In the genomic region with DNA sequence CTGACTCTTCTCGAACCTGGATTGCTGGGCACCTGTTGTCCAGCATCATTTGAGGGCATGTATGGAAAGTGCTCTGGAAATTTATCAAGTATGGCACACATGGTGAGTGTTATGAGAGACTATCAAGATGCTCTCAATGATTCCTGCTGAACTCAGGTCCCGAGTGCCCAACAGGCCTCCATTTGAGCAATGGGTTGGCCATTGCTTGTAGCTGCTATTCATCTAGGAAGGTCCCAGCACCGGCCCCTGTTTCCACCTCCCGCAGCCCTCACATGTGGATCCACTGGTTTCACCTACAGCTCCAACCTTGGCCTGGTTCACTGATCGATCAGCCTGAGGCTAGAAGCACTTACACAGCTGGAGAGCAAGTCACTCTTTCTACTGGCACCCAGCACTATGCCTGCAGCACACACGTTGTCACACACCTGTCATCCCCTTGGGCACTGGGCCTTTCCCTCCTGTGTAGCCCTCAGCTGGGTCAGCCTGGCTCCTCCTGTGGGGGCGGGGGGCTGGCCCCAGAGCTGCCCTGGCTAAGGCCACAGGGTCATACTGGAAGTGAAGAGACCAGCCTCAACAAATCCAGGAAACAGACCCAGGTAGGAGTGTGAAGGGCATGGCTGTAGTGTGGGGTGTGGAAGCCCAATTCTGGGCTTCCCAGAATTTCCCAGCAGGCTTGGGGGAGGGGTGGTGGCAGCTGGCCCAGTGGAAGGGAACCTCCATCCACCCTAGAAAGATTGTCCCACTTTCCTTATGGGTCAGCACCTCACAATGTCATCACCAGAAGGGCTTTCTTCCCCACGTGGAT, we compare ENCODE assay signal across 9 cellular contexts. TPM values are rescaled to one million over a fixed set of nuclear protein-coding genes. Genes with fewer than 3 reads are reported as not detected.
DNase-seq lines count a peak whose midpoint lies in the region; ATAC-seq, FAIRE-seq and TF ChIP-seq lines count a peak whose summit lies in the region.
"Had no signal": no experiment of that assay in that cellular context is flagged by ENCODE, and none has a peak within 500 bp of the region (broad histone marks: within the 10 kb centered on the region; RNA-seq: fewer than 3 reads in every experiment).

No MANE protein-coding gene starts in this region.

- H3K27me3 ChIP-seq in KMS-11 (ENCODE audit: insufficient read depth, low read depth) (no peaks in the 10 kb centered on the region), K562 (ENCODE audit: control insufficient read depth in 2 of 2, insufficient read depth in 2 of 2, low read length in 2 of 2) (no peaks in the 10 kb centered on the region), HepG2 (ENCODE audit: control insufficient read depth in 1 of 2, insufficient read depth in 2 of 2, low read length in 2 of 2) (no peaks in the 10 kb centered on the region)

- H3K27ac Mint-ChIP-seq in stimulated activated effector memory CD8-positive, alpha-beta T cell treated with anti-CD3 and anti-CD28 coated beads, Interleukin-12 subunit alpha, Interleukin-12 subunit beta, amount 100 ng/mL, for 72 hours: peak overlapping the region; percentile 8

- TF ChIP-seq POLR2A in K562 (conservative IDR thresholded peaks at IDR 0.05): no peak
- no peak for TF ChIP-seq POLR2A in HepG2 (IDR thresholded peaks at IDR 0.05; ENCODE audit: insufficient read depth in 1 of 2, low read depth in 2 of 2, low read length in 2 of 2)

- H3K4me3 Mint-ChIP-seq in stimulated activated effector memory CD8-positive, alpha-beta T cell treated with anti-CD3 and anti-CD28 coated beads, Interleukin-12 subunit alpha, Interleukin-12 subunit beta, amount 100 ng/mL, for 72 hours: no peak overlapping the region

- FAIRE-seq in K562 (lab: Jason Lieb, UNC) (no peak), HepG2 (lab: Jason Lieb, UNC) (no peak)
- FAIRE-seq: GM19239 had no signal

- ATAC-seq in K562: peak; percentile 34
- peak; percentile 30; the same call in 1 of the 3 replicates for ATAC-seq in HepG2
- ATAC-seq in stimulated activated effector memory CD8-positive, alpha-beta T cell treated with anti-CD3 and anti-CD28 coated beads, Interleukin-12 subunit alpha, Interleukin-12 subunit beta, amount 100 ng/mL, for 72 hours: no peak

- intact Hi-C loops in K562 (cut with micrococcal nuclease): no loop called here
- intact Hi-C loops in HepG2 (cut with micrococcal nuclease; ENCODE audit: unreplicated experiment): no loop called here

- H3K9me3 Mint-ChIP-seq in stimulated activated effector memory CD8-positive, alpha-beta T cell treated with anti-CD3 and anti-CD28 coated beads, Interleukin-12 subunit alpha, Interleukin-12 subunit beta, amount 100 ng/mL, for 72 hours: no peaks in the 10 kb centered on the region

- no peak overlapping the region; the same call in 1 of the 2 replicates for H3K4me2 ChIP-seq in KMS-11
- H3K4me2 ChIP-seq in K562 (ENCODE audit: insufficient read depth, low read length): 0 out of 2 replicates have a peak overlapping the region, but pooled peaks have one; percentile 56
- H3K4me2 ChIP-seq in HepG2 (ENCODE audit: low read depth, low read length): no peak overlapping the region

- H3K9me3 ChIP-seq in K562 (replicated peaks; ENCODE audit: control insufficient read depth, insufficient read depth, low read depth, low read length) (no peaks in the 10 kb centered on the region), HepG2 (ENCODE audit: low read length) (no peaks in the 10 kb centered on the region)

- TF ChIP-seq EP300 in K562 (IDR thresholded peaks at IDR 0.05; ENCODE audit: low read length) (no peak), HepG2 (IDR thresholded peaks at IDR 0.05; ENCODE audit: low read depth in 2 of 2, low read length in 2 of 2) (no peak), HepG2 (CRISPR knock-in tag; IDR thresholded peaks at IDR 0.05; ENCODE audit: borderline replicate concordance) (no peak)

- peaks cover 29% of the 10 kb centered on the region for H3K4me1 Mint-ChIP-seq in stimulated activated effector memory CD8-positive, alpha-beta T cell treated with anti-CD3 and anti-CD28 coated beads, Interleukin-12 subunit alpha, Interleukin-12 subunit beta, amount 100 ng/mL, for 72 hours

- no peaks in the 10 kb centered on the region for H3K9me1 ChIP-seq in K562 (ENCODE audit: control insufficient read depth, insufficient read depth, low read length)

- H3K4me3 ChIP-seq in KMS-11 (IDR thresholded peaks at IDR 0.05; ENCODE audit: insufficient read depth, low read depth, low read length) (no peak overlapping the region), K562 (no peak overlapping the region), HepG2 (replicated peaks in 1 of 3; ENCODE audit: insufficient read depth in 1 of 3, low read depth in 2 of 3, low read length in 3 of 3) (no peak overlapping the region)

- H3K79me2 ChIP-seq in KMS-11 (ENCODE audit: insufficient read depth, low read depth) (no peaks in the 10 kb centered on the region), K562 (ENCODE audit: control insufficient read depth, insufficient read depth, low read length) (no peaks in the 10 kb centered on the region), HepG2 (ENCODE audit: insufficient read depth, low read length) (no peaks in the 10 kb centered on the region)

- no peak for TF ChIP-seq RAD21 in K562 (CRISPR knock-in tag; conservative IDR thresholded peaks at IDR 0.05 in 1 of 2, IDR thresholded peaks at IDR 0.05 in 1 of 2)
- TF ChIP-seq RAD21 in HepG2 (CRISPR knock-in tag; IDR thresholded peaks at IDR 0.05): no peak

- WGBS in K562 (ENCODE audit: insufficient coverage, low coverage, missing lambda C conversion rate): 51% methylated on average over 8 of the region's 8 CpGs
- 100% methylated on average over 6 of the region's 8 CpGs for WGBS in HepG2 (ENCODE audit: low lambda C conversion rate)

- peak overlapping the region; percentile 20; the same call in 1 of the 2 replicates for H3K27ac ChIP-seq in KMS-11
- H3K27ac ChIP-seq in K562 (ENCODE audit: extremely low read depth, low read depth, low read length): peak overlapping the region; percentile 68
- no peak overlapping the region for H3K27ac ChIP-seq in HepG2 (ENCODE audit: extremely low read length, insufficient read depth, low read length)

- H4K20me1 ChIP-seq in KMS-11 (ENCODE audit: insufficient read depth): no peaks in the 10 kb centered on the region
- H4K20me1 ChIP-seq in K562 (replicated peaks; ENCODE audit: control insufficient read depth, insufficient read depth, low read length): no peaks in the 10 kb centered on the region
- peaks cover 26% of the 10 kb centered on the region for H4K20me1 ChIP-seq in HepG2 (ENCODE audit: insufficient read depth, low read length)

- BruUV-seq in K562 (replicated peaks; lab: Mats Ljungman, UMichigan) (no TSS peak), HepG2 (replicated peaks; lab: Mats Ljungman, UMichigan) (no TSS peak)

- CTCF ChIA-PET in K562 (lab: Yijun Ruan, JAX; ENCODE audit: low intra/inter-chr PET ratio): no interaction called here
- CTCF ChIA-PET in HepG2 (lab: Yijun Ruan, JAX; ENCODE audit: low intra/inter-chr PET ratio, low total read pairs): no interaction called here

- POLR2A ChIA-PET in K562 (lab: Yijun Ruan, JAX) (interaction anchor here (0.6 to 1.7 kb wide), 3 partner anchors 10 to 13 kb away, joined by 3 to 6 read pairs (median 5); no protein-coding TSS in a partner anchor), HepG2 (lab: Yijun Ruan, JAX) (interaction anchor here (0.9 to 4.2 kb wide), 4 partner anchors 21 to 40 kb away, joined by 3 to 17 read pairs (median 6); no protein-coding TSS in a partner anchor)

- no peaks in the 10 kb centered on the region for H3K36me3 Mint-ChIP-seq in stimulated activated effector memory CD8-positive, alpha-beta T cell treated with anti-CD3 and anti-CD28 coated beads, Interleukin-12 subunit alpha, Interleukin-12 subunit beta, amount 100 ng/mL, for 72 hours

- H2AFZ ChIP-seq in KMS-11 (ENCODE audit: low read depth): no peak overlapping the region
- H2AFZ ChIP-seq in K562 (ENCODE audit: low read depth, low read length): 0 out of 2 replicates have a peak overlapping the region, but pooled peaks have one; percentile 23
- H2AFZ ChIP-seq in HepG2 (ENCODE audit: low read length): no peak overlapping the region

- TF ChIP-seq CTCF in KMS-11 (conservative IDR thresholded peaks at IDR 0.05; ENCODE audit: low read depth, low read length) (no peak), K562 (IDR thresholded peaks at IDR 0.05 in 2 of 3, conservative IDR thresholded peaks at IDR 0.05 in 1 of 3; ENCODE audit: insufficient read depth in 2 of 3, low read depth in 1 of 3, low read length in 3 of 3) (no peak), HepG2 (CRISPR knock-in tag; IDR thresholded peaks at IDR 0.05) (no peak), GM20000 (IDR thresholded peaks at IDR 0.05; ENCODE audit: extremely low read depth, missing control alignments) (no peak)

- in situ Hi-C loops in K562 (cut with MboI): no loop called here
- in situ Hi-C loops in HepG2 (cut with HindIII; ENCODE audit: extremely low pct_ligation_motif_present, low pct_unique_long_range_greater_than_20kb): no loop called here

- H3K36me3 ChIP-seq in KMS-11 (ENCODE audit: insufficient read depth) (no peaks in the 10 kb centered on the region), K562 (ENCODE audit: control insufficient read depth, insufficient read depth, low read length) (no peaks in the 10 kb centered on the region), HepG2 (replicated peaks in 1 of 2; ENCODE audit: control insufficient read depth in 1 of 2, insufficient read depth in 2 of 2, low read length in 2 of 2) (peaks cover 5 to 16% of the 10 kb centered on the region in 2 experiments)

- H3K9ac ChIP-seq in KMS-11 (no peak overlapping the region), K562 (ENCODE audit: insufficient read depth in 1 of 2, low read depth in 2 of 2, low read length in 2 of 2) (peak overlapping the region; percentile 31 to 73; a peak in 3 of 4 replicates), HepG2 (ENCODE audit: insufficient read depth, low read depth, low read length) (no peak overlapping the region)

- DNase-seq in K562 (ENCODE audit: extremely low read depth in 1 of 4, low spot score in 3 of 4) (no peak), HepG2 (ENCODE audit: low spot score) (no peak), GM20000 (ENCODE audit: low spot score) (no peak), NCI-H748 (lab: John Stamatoyannopoulos, UW; ENCODE audit: unreplicated experiment) (no peak), GOT3 (lab: John Stamatoyannopoulos, UW) (no peak), amniotic stem cell (lab: John Stamatoyannopoulos, UW) (no peak)
- DNase-seq in stimulated activated effector memory CD8-positive, alpha-beta T cell treated with anti-CD3 and anti-CD28 coated beads, Interleukin-12 subunit alpha, Interleukin-12 subunit beta, amount 100 ng/mL, for 72 hours (ENCODE audit: low spot score in 2 of 2): no peak

- H3K4me1 ChIP-seq in KMS-11 (ENCODE audit: low read depth, poor library complexity, severe bottlenecking): peaks cover 25% of the 10 kb centered on the region
- peaks cover 14 to 33% of the 10 kb centered on the region in 2 experiments for H3K4me1 ChIP-seq in K562 (replicated peaks in 1 of 2; ENCODE audit: control insufficient read depth in 2 of 2, insufficient read depth in 2 of 2, low read length in 2 of 2)
- peaks cover 35% of the 10 kb centered on the region for H3K4me1 ChIP-seq in HepG2 (ENCODE audit: insufficient read depth, low read length)

RNA-seq across cellular contexts. Expression of gene SMAD3, which starts 41.7 kb away (rescaled TPM):
- total RNA-seq in K562 (2011; cell fraction: chromatin; rRNA removed; ENCODE audit: low replicate concordance): 61.6 and 88.8 TPM in 2 replicates
- total RNA-seq in K562 (2011; cell fraction: nucleolus; rRNA removed): 33.5 and 35.9 TPM in 2 replicates
- total RNA-seq in K562 (2011; cell fraction: nucleoplasm; rRNA removed): 44.2 and 72.8 TPM in 2 replicates
- 11.1 and 11.9 TPM in 2 replicates for total RNA-seq in K562 (2014; rRNA removed)
- total RNA-seq in K562 (2014; rRNA removed; fragmentation: Illumina TruSeq; extraction: Trizol): 9.2 and 11.0 TPM in 2 replicates
- 9.1 and 9.6 TPM in 2 replicates for total RNA-seq in K562 (2015; rRNA removed; fragmentation: Illumina TruSeq; extraction: Trizol)
- total RNA-seq in K562 (2021): 24.3 and 30.1 TPM in 2 replicates
- 14.6 and 22.6 TPM in 2 replicates for polyA plus RNA-seq in K562 (2011; rRNA removed)
- polyA plus RNA-seq in K562 (2011; cell fraction: cytosol; rRNA removed): 11.5 and 14.8 TPM in 2 replicates
- 52.1 and 90.9 TPM in 2 replicates for polyA plus RNA-seq in K562 (2011; cell fraction: nucleus; rRNA removed)
- polyA plus RNA-seq in K562 (2012): 17.9 and 20.7 TPM in 2 replicates
- 34.7 and 39.2 TPM in 2 replicates for polyA plus RNA-seq in K562 (2014; fragmentation: Illumina TruSeq; extraction: Trizol)
- 1 to 10 TPM; 4.3 to 5.0 TPM for polyA plus RNA-seq in K562 (2014; fragmentation: Nextera tagmentation; extraction: Ambion mirVana)
- polyA plus RNA-seq in K562 (2014; rRNA removed): 13.3 and 14.3 TPM in 2 replicates
- polyA minus RNA-seq in K562 (2011; rRNA and poly(A)+ RNA removed): 14.9 and 15.1 TPM in 2 replicates
- 15.1 and 16.3 TPM in 2 replicates for polyA minus RNA-seq in K562 (2011; cell fraction: cytosol; rRNA and poly(A)+ RNA removed)
- 12.7 and 18.8 TPM in 2 replicates for polyA minus RNA-seq in K562 (2011; cell fraction: nucleus; rRNA and poly(A)+ RNA removed)
- 8.6 and 10.0 TPM in 2 replicates for total RNA-seq in HepG2 (2016; rRNA removed; fragmentation: Illumina TruSeq; extraction: Trizol)
- 5.9 and 6.9 TPM in 2 replicates for total RNA-seq in HepG2 (2016; cell fraction: cytosol; rRNA removed; fragmentation: Illumina TruSeq; extraction: Trizol; ENCODE audit: low read depth)
- total RNA-seq in HepG2 (2016; cell fraction: insoluble cytoplasmic fraction; rRNA removed; fragmentation: Illumina TruSeq; extraction: Trizol): 8.6 and 9.2 TPM in 2 replicates
- total RNA-seq in HepG2 (2016; cell fraction: membrane; rRNA removed; fragmentation: Illumina TruSeq; extraction: Trizol): 6.1 and 6.5 TPM in 2 replicates
- 15.6 and 16.8 TPM in 2 replicates for total RNA-seq in HepG2 (2016; cell fraction: nucleus; rRNA removed; fragmentation: Illumina TruSeq; extraction: Trizol)
- 56.3 and 59.1 TPM in 2 replicates for polyA plus RNA-seq in HepG2 (2011; rRNA removed)
- polyA plus RNA-seq in HepG2 (2011; cell fraction: cytosol; rRNA removed): 15.3 and 17.1 TPM in 2 replicates
- polyA plus RNA-seq in HepG2 (2011; cell fraction: nucleus; rRNA removed): 92.6 and 110 TPM in 2 replicates
- 27.7 and 30.7 TPM in 2 replicates for polyA plus RNA-seq in HepG2 (2012)
- polyA plus RNA-seq in HepG2 (2016; cell fraction: cytosol; fragmentation: Illumina TruSeq; extraction: Trizol; ENCODE audit: low read depth): 0.69 and 1.4 TPM in 2 replicates
- 9.8 and 12.0 TPM in 2 replicates for polyA plus RNA-seq in HepG2 (2016; cell fraction: insoluble cytoplasmic fraction; fragmentation: Illumina TruSeq; extraction: Trizol; ENCODE audit: low read depth)
- 2.7 and 3.7 TPM in 2 replicates for polyA plus RNA-seq in HepG2 (2016; cell fraction: membrane; fragmentation: Illumina TruSeq; extraction: Trizol; ENCODE audit: low read depth)
- 25.8 and 26.1 TPM in 2 replicates for polyA plus RNA-seq in HepG2 (2016; cell fraction: nucleus; fragmentation: Illumina TruSeq; extraction: Trizol; ENCODE audit: insufficient read depth, low read depth)
- polyA minus RNA-seq in HepG2 (2011; rRNA and poly(A)+ RNA removed; ENCODE audit: low replicate concordance): 37.4 and 65.9 TPM in 2 replicates
- polyA minus RNA-seq in HepG2 (2011; cell fraction: cytosol; rRNA and poly(A)+ RNA removed): 17.8 and 26.2 TPM in 2 replicates
- 43.8 and 50.1 TPM in 2 replicates for polyA minus RNA-seq in HepG2 (2011; cell fraction: nucleus; rRNA and poly(A)+ RNA removed)

Comparison
In these comparisons a context has a peak if more than half of its experiments do, and no peak if none do; other contexts are left out.
1. H3K9ac ChIP-seq: peak in K562 (2 of 2); none in KMS-11 (single experiment) and HepG2 (single experiment).